ENCODE assay signal across 12 cellular contexts in the genomic region with DNA sequence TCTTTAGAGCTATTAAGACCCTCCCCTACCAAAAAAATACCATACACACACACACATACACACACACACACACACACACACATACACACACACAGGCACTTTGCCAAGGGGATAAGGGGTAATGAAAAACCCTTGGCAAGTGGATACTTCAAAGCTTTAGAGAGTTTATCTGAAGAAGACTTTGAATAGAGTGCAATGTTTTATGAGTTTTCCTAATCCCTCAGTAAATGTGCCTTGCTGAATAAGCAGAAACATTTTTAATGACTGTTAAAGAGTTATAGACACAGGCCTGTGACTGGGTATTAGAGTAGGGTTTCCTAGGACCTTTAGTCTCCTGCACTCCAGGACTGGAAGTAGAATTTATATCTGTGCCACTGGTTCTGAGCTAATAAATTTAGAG.
"Had no signal": no experiment of that assay in that cellular context is flagged by ENCODE, and none has a peak within 500 bp of the region (broad histone marks: within the 10 kb centered on the region; RNA-seq: fewer than 3 reads in every experiment).

No MANE protein-coding gene starts in this region.

- H3K4me3 ChIP-seq: pancreas, vagina had no signal

- H3K27ac ChIP-seq: brain microvascular endothelial cell, pancreas, vagina had no signal

- DNase-seq: activated CD4-positive, alpha-beta T cell treated with anti-CD3 and anti-CD28 coated beads, Interleukin-2, amount 50 U/mL, for 48 hours; activated CD4-positive, CD25-positive, alpha-beta regulatory T cell treated with anti-CD3 and anti-CD28 coated beads, Interleukin-2, amount 50 U/mL, for 72 hours; activated CD8-positive, alpha-beta memory T cell treated with anti-CD3 and anti-CD28 coated beads, Interleukin-2, amount 10 ng/mL, durations not matched to agents 7 days and 5 days; activated effector memory CD4-positive, alpha-beta T cell treated with anti-CD3 and anti-CD28 coated beads, Interleukin-2, amount 50 U/mL, for 16 hours; activated T-cell treated with anti-CD3 and anti-CD28 coated beads, Interleukin-2, amount 50 U/mL, for 24 hours; amygdala; brain microvascular endothelial cell; dermis blood vessel endothelial cell; erythroblast; mammary epithelial cell; pancreas had no signal

- H3K36me3 ChIP-seq: brain microvascular endothelial cell, pancreas, vagina had no signal

- H3K9me3 ChIP-seq: pancreas, vagina had no signal

- H3K27me3 ChIP-seq: brain microvascular endothelial cell, pancreas, vagina had no signal
